Comparison of ENCODE assay signal across 8 cellular contexts in the genomic region with DNA sequence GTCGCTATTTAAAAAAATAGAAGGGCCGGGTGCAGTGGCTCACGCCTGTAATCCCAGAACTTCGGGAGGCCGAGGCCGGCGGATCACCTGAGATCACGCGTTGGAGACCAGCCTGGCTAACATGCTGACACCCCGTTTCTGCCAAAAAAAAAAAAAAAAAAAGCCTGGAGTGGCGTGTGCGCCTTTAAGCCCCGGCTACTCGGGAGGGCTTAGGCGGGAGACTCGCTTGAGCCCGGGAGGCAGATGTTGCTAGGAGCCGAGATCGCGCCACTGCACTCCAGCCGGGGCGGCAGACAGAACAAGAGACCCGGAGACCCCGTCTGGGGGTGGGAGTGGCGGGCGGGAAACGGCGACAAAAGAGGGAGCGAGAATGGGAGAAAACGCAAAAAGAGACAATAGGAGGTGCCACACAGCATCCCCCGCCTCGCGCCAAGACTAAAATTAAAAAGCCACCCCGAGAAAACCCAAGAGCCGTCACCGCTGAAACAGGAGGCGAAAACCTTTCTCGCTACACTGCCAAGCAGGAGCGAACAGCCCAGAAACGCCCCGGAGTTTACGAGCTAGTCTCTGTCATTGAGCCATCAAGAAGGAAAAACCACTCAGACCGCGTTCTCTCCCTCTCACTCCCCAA. TPM values are rescaled to one million over a fixed set of nuclear protein-coding genes. Genes with fewer than 3 reads are reported as not detected.
A peak's percentile ranks its signal among the peaks of the same experiment; 100 is the strongest.
DNase-seq lines count a peak whose midpoint lies in the region; ATAC-seq and TF ChIP-seq lines count a peak whose summit lies in the region.
"Not testable (repeated sequence)": the region's sequence is repeated elsewhere in the genome, so short reads cannot be mapped to it uniquely, and the experiment has no call there.

No MANE protein-coding gene starts in this region.

- dilution Hi-C loops in mammary epithelial cell (cut with HindIII; ENCODE audit: low sequenced_read_pairs), result not testable (repeated sequence)

- H2BK120ac ChIP-seq in H9 (ENCODE audit: low read depth, low read length, poor library complexity, severe bottlenecking), result not testable (repeated sequence)

- not testable (repeated sequence) for TF ChIP-seq RAD21 in SK-N-SH (IDR thresholded peaks at IDR 0.05; ENCODE audit: low read length)

- H3K36me3 Mint-ChIP-seq in Calu3 (ENCODE audit: insufficient read depth, unreplicated experiment); H9 (ENCODE audit: insufficient read depth in 1 of 3, low read depth in 3 of 3): not testable (repeated sequence)

- not testable (repeated sequence) for H2BK15ac ChIP-seq in H9 (ENCODE audit: low read depth, low read length)

- H3K4me3 Mint-ChIP-seq in Calu3 (ENCODE audit: low read depth, unreplicated experiment), result not testable (repeated sequence)
- H3K4me3 Mint-ChIP-seq in H9, result peak overlapping the region in 1 of 2 experiments; percentile 77; a peak in 3 of 5 replicates

- not testable (repeated sequence) for H3K36me3 ChIP-seq in SK-N-SH (replicated peaks in 1 of 2; ENCODE audit: control insufficient read depth in 1 of 2, insufficient read depth in 2 of 2, low read length in 1 of 2); mammary epithelial cell (ENCODE audit: insufficient read depth, low read length); gastrocnemius medialis

- not testable (repeated sequence) for H3K9me3 ChIP-seq in H9 (ENCODE audit: control insufficient read depth, low read depth, low read length); SK-N-SH; mammary epithelial cell (replicated peaks; ENCODE audit: insufficient read depth, low read length); gastrocnemius medialis

- not testable (repeated sequence) for H3K4me3 ChIP-seq in SK-N-SH (ENCODE audit: low read depth in 2 of 2, low read length in 1 of 2); mammary epithelial cell (replicated peaks in 1 of 3; ENCODE audit: insufficient read depth in 1 of 3, low read depth in 2 of 3, low read length in 3 of 3); gastrocnemius medialis

- CTCF ChIA-PET in Calu3 (lab: Charles Lee); SK-N-SH (lab: Yijun Ruan, JAX); mammary epithelial cell (lab: Charles Lee; ENCODE audit: low non-redundant PET): not testable (repeated sequence)

- not testable (repeated sequence) for H2AFZ ChIP-seq in H9 (ENCODE audit: low read length); SK-N-SH (ENCODE audit: low read depth); mammary epithelial cell (ENCODE audit: low read depth, low read length)

- in situ Hi-C loops in mammary epithelial cell (cut with MboI; ENCODE audit: low sequenced_read_pairs in 2 of 2); gastrocnemius medialis (cut with MboI; ENCODE audit: low sequenced_read_pairs in 4 of 4): not testable (repeated sequence)

- H3K23ac ChIP-seq in H9 (ENCODE audit: insufficient read length, low read depth, low read length), result not testable (repeated sequence)

- not testable (repeated sequence) for H3T11ph ChIP-seq in H9 (ENCODE audit: low read length)

- H3K27ac ChIP-seq in H9 (ENCODE audit: insufficient read length, low read depth, low read length); mammary epithelial cell (ENCODE audit: insufficient read depth, low read depth, low read length): not testable (repeated sequence)
- H3K27ac ChIP-seq in SK-N-SH (ENCODE audit: low read depth in 2 of 2, low read length in 1 of 2), result peak overlapping the region in 1 of 2 experiments; percentile 40; a peak in 1 of 4 replicates
- peak overlapping the region in 2 of 4 donors; percentile 50 to 78 for H3K27ac ChIP-seq in gastrocnemius medialis

- not testable (repeated sequence) for H3K9ac ChIP-seq in H9 (ENCODE audit: extremely low read depth, insufficient read length, low read length); SK-N-SH; mammary epithelial cell (ENCODE audit: insufficient read depth, low read length)

- H3K4me1 ChIP-seq in H9 (ENCODE audit: insufficient read depth, low read length); SK-N-SH (ENCODE audit: control insufficient read depth in 1 of 2, insufficient read depth in 2 of 2, low read depth in 1 of 2, low read length in 1 of 2); mammary epithelial cell (ENCODE audit: insufficient read depth, low read length); gastrocnemius medialis: not testable (repeated sequence)

- not testable (repeated sequence) for H2AK5ac ChIP-seq in H9 (ENCODE audit: insufficient read length, low read length)

- POLR2A ChIA-PET in SK-N-SH (lab: Yijun Ruan, JAX), result not testable (repeated sequence)

- H3K79me2 ChIP-seq in H9 (ENCODE audit: insufficient read depth, low read length); SK-N-SH (ENCODE audit: insufficient read depth); mammary epithelial cell (ENCODE audit: insufficient read depth, low read length): not testable (repeated sequence)

- not testable (repeated sequence) for H3K4ac ChIP-seq in H9 (ENCODE audit: low read depth, low read length)

- H3K27ac Mint-ChIP-seq in Calu3 (ENCODE audit: unreplicated experiment) (peak overlapping the region; percentile 74), H9 (peak overlapping the region; percentile 94 to 100 (median 99))

- not testable (repeated sequence) for H3K27me3 ChIP-seq in H9 (ENCODE audit: insufficient read depth, low read length); SK-N-SH (ENCODE audit: insufficient read depth); mammary epithelial cell (ENCODE audit: insufficient read depth, low read length); gastrocnemius medialis

- BruUV-seq in Calu3 (replicated peaks; lab: Mats Ljungman, UMichigan), result TSS peak; percentile 100
- TSS peak; percentile 95 for BruUV-seq in mammary epithelial cell (replicated peaks; lab: Mats Ljungman, UMichigan)

- not testable (repeated sequence) for TF ChIP-seq CTCF in Calu3 (IDR thresholded peaks at IDR 0.05; ENCODE audit: unreplicated experiment); H9 (conservative IDR thresholded peaks at IDR 0.05); SK-N-SH (IDR thresholded peaks at IDR 0.05); mammary epithelial cell (conservative IDR thresholded peaks at IDR 0.05 in 1 of 2, IDR thresholded peaks at IDR 0.05 in 1 of 2; ENCODE audit: extremely low read depth in 1 of 2, insufficient read depth in 1 of 2, low read depth in 1 of 2, low read length in 2 of 2); gastrocnemius medialis (IDR thresholded peaks at IDR 0.05 in 4 of 5, conservative IDR thresholded peaks at IDR 0.05 in 1 of 5)

- not testable (repeated sequence) for H3F3A ChIP-seq in SK-N-SH (replicated peaks; ENCODE audit: insufficient read depth)

- H2BK5ac ChIP-seq in H9 (ENCODE audit: insufficient read length, low read length), result not testable (repeated sequence)

- H4K8ac ChIP-seq in H9 (replicated peaks; ENCODE audit: insufficient read length, low read depth, low read length), result not testable (repeated sequence)

- H4K20me1 ChIP-seq in H9 (ENCODE audit: control insufficient read depth, insufficient read depth, insufficient read length); SK-N-SH (ENCODE audit: insufficient read depth); mammary epithelial cell (ENCODE audit: insufficient read depth, low read length): not testable (repeated sequence)

- H3K4me1 Mint-ChIP-seq in Calu3 (ENCODE audit: low read depth, unreplicated experiment); H9: not testable (repeated sequence)

- intact Hi-C loops in Calu3 (cut with micrococcal nuclease; ENCODE audit: unreplicated experiment); mammary epithelial cell (cut with micrococcal nuclease); gastrocnemius medialis (cut with DNase I; ENCODE audit: low total_unique reads): not testable (repeated sequence)

- not testable (repeated sequence) for H3K23me2 ChIP-seq in H9 (ENCODE audit: insufficient read length, low read depth, low read length, poor library complexity, severe bottlenecking)

- H2BK12ac ChIP-seq in H9 (ENCODE audit: insufficient read length, low read depth, low read length), result not testable (repeated sequence)

- peak in 1 of 2 donors; percentile 68 for TF ChIP-seq POLR2A in gastrocnemius medialis (IDR thresholded peaks at IDR 0.05)

- WGBS in H9 (ENCODE audit: extremely low coverage, insufficient read length, low lambda C conversion rate), result no CpG with 5 or more reads among the region's 44 CpGs
- WGBS in SK-N-SH (ENCODE audit: low lambda C conversion rate), result under 1% methylated on average over 26 of the region's 44 CpGs
- 1% methylated on average over 17 of the region's 44 CpGs for WGBS in mammary epithelial cell (ENCODE audit: low coverage, missing lambda C conversion rate)

- not testable (repeated sequence) for H3K18ac ChIP-seq in H9 (ENCODE audit: insufficient read length, low read depth, low read length)

- not testable (repeated sequence) for H4K5ac ChIP-seq in H9 (ENCODE audit: insufficient read length, low read depth, low read length)

- H3K14ac ChIP-seq in H9 (ENCODE audit: insufficient read depth, low read length), result not testable (repeated sequence)

- peak; percentile 84 for DNase-seq in Calu3
- not testable (repeated sequence) for DNase-seq in H9, SK-N-SH, mammary epithelial cell
- peak; percentile 89 for DNase-seq in activated CD8-positive, alpha-beta memory T cell treated with anti-CD3 and anti-CD28 coated beads, Interleukin-2, amount 50 U/mL, for 48 hours
- DNase-seq in left lobe of liver (ENCODE audit: low spot score), result peak; percentile 85
- peak; percentile 76 to 85 for DNase-seq in gastrocnemius medialis
- DNase-seq in stimulated activated CD8-positive, alpha-beta memory T cell treated with anti-CD3 and anti-CD28 coated beads, Interleukin-7, amount 100 ng/mL, for 48 hours (ENCODE audit: extremely low read depth in 1 of 2, low read depth in 1 of 2), result peak; percentile 65 to 82

- not testable (repeated sequence) for H3K9me2 ChIP-seq in SK-N-SH

- TF ChIP-seq EP300 in SK-N-SH (IDR thresholded peaks at IDR 0.05; ENCODE audit: borderline replicate concordance in 1 of 2, low read depth in 1 of 2, low read length in 1 of 2), result not testable (repeated sequence)

- ATAC-seq in left lobe of liver (peak; percentile 36), gastrocnemius medialis (peak; percentile 18 to 32)

- not testable (repeated sequence) for H2BK20ac ChIP-seq in H9 (ENCODE audit: low read depth, low read length, poor library complexity, severe bottlenecking)

- not testable (repeated sequence) for H3K4me2 ChIP-seq in H9 (ENCODE audit: insufficient read depth, insufficient read length, low read length); SK-N-SH; mammary epithelial cell (ENCODE audit: insufficient read depth, low read depth, low read length)

- not testable (repeated sequence) for H3K56ac ChIP-seq in H9 (ENCODE audit: insufficient read length, low read depth, low read length)

- H3K27me3 Mint-ChIP-seq in Calu3 (ENCODE audit: unreplicated experiment); H9 (ENCODE audit: low read depth): not testable (repeated sequence)

- not testable (repeated sequence) for H3K9me3 Mint-ChIP-seq in Calu3 (ENCODE audit: low read depth, unreplicated experiment); H9

- H4K91ac ChIP-seq in H9 (ENCODE audit: insufficient read length, low read depth, low read length), result not testable (repeated sequence)

- not testable (repeated sequence) for H3K79me1 ChIP-seq in H9 (ENCODE audit: insufficient read depth, low read depth, low read length, poor library complexity, severe bottlenecking)

RNA-seq across cellular contexts. Expression of a gene that starts 16.7 kb away (rescaled TPM):
- total RNA-seq in Calu3 (2022) (not detected in 2 replicates), H9 (2021) (0.55 TPM in 2 replicates), mammary epithelial cell (not detected), left lobe of liver (4.0 TPM), gastrocnemius medialis (1 to 10 TPM in 2 of 4 donors, under 1 TPM in 2; 0.36 to 1.7 (median 0.94) TPM)
- polyA plus RNA-seq in SK-N-SH (2012; rRNA removed) (0.02 TPM in 1 of 2 replicates, not detected in the other), mammary epithelial cell (not detected)
- 0.01 TPM in 2 replicates for polyA plus RNA-seq in SK-N-SH (2012; cell fraction: cytosol; rRNA removed)
- polyA plus RNA-seq in SK-N-SH (2012; cell fraction: nucleus; rRNA removed), result 0.25 and 0.27 TPM in 2 replicates
- polyA minus RNA-seq in mammary epithelial cell, result not detected

RNA-seq across cellular contexts. Expression of a gene that starts 58.9 kb away (rescaled TPM):
- 21.2 and 21.5 TPM in 2 replicates for total RNA-seq in Calu3 (2022)
- total RNA-seq in H9 (2021), result 38.7 and 40.5 TPM in 2 replicates
- polyA plus RNA-seq in SK-N-SH (2012; rRNA removed), result 6.4 and 6.5 TPM in 2 replicates
- polyA plus RNA-seq in SK-N-SH (2012; cell fraction: cytosol; rRNA removed), result 2.2 and 3.8 TPM in 2 replicates
- 13.1 and 14.0 TPM in 2 replicates for polyA plus RNA-seq in SK-N-SH (2012; cell fraction: nucleus; rRNA removed)
- total RNA-seq in mammary epithelial cell, result 10 to 100 TPM; 25.7 to 36.3 TPM
- 17.4 TPM for polyA plus RNA-seq in mammary epithelial cell
- 24.7 TPM for polyA minus RNA-seq in mammary epithelial cell
- total RNA-seq in left lobe of liver, result 11.7 TPM
- total RNA-seq in gastrocnemius medialis, result 10 to 100 TPM in 3 of 4 donors, 1 to 10 TPM in 1; 8.2 to 25.6 (median 16.9) TPM
